Comparison of ENCODE assay signal across 8 cellular contexts in genomic region chr19:20565321-20566018, GRCh38.
DNase-seq lines count a peak whose midpoint lies in the region; ATAC-seq and TF ChIP-seq lines count a peak whose summit lies in the region.

Gene ZNF737 (minus strand): TSS chr19:20565781. CDS start chr19:20565640, 141 bp downstream.

- H3K4me3 ChIP-seq in choroid plexus epithelial cell (ENCODE audit: low read depth, low read length) = peak within 1 kb of the TSS; percentile 78

- ATAC-seq in HG02943 (IDR thresholded peaks at IDR 0.05; ENCODE audit: low read depth, unreplicated experiment) = peak; percentile 95

- DNase-seq in NCI-H524 (lab: John Stamatoyannopoulos, UW) (peak; percentile 30 to 38), NCI-H524 treated with DMSO at 0.1 percent for 48 hours (lab: John Stamatoyannopoulos, UW) (no peak), NCI-H2081 treated with DMSO at 0.1 percent for 48 hours (lab: John Stamatoyannopoulos, UW) (peak; percentile 72), choroid plexus epithelial cell (ENCODE audit: low read depth) (peak; percentile 97), kidney tubule cell (ENCODE audit: low spot score) (peak; percentile 98)
- peak; percentile 90 for DNase-seq in activated CD4-positive, alpha-beta T cell treated with anti-CD3 and anti-CD28 coated beads for 4 hours
- peak; percentile 88 to 90 for DNase-seq in stimulated activated CD4-positive, alpha-beta T cell treated with anti-CD3 and anti-CD28 coated beads, Interleukin-15, amount 100 ng/mL, for 48 hours (ENCODE audit: low read depth in 2 of 2)

- TF ChIP-seq CTCF in choroid plexus epithelial cell (conservative IDR thresholded peaks at IDR 0.05; ENCODE audit: low read depth, low read length) = peak; percentile 52
